28 cellular contexts compared by ENCODE assay signal in the genomic region with DNA sequence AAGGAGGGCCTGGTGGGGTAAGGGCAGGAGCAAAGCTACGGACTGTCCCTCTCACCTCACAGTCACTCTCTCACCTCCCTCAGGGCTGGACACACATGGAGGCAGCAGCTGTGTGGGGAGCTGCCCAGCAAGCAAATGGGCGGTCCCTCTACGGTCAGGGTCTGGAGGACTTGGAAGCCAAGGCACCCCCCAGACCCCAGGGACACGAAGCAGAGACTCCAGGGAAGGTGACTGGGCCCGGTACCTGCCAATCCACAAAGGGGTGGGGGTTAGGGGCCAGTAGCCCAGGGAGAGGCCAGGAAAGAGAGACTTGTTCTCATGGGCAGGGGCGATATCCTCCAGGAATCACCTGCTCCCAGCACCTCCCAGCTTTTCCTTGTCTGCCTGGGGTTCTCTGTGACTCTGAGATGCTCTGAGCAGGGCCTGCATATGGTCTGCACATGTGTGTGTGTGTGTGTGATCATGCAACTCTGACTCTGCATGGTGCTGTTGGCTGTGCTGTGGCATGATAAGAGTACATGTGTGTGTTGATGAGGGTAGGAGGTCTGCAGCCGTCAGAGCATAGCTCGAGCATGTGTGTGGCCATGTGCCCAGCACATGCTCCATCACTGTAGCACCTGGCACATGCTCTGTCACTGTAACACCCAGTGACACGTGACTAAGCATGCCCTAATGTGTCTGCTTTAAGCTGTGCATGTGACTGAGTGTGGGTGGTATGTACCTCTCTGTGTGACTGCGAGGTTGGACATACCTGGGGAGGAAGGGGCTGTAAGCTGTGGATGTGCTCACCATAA. TPM values are rescaled to one million over a fixed set of nuclear protein-coding genes. Genes with fewer than 3 reads are reported as not detected.
DNase-seq lines count a peak whose midpoint lies in the region; ATAC-seq and TF ChIP-seq lines count a peak whose summit lies in the region.
"Had no signal": no experiment of that assay in that cellular context is flagged by ENCODE, and none has a peak within 500 bp of the region (broad histone marks: within the 10 kb centered on the region; RNA-seq: fewer than 3 reads in every experiment).

No MANE protein-coding gene starts in this region.

- H3K79me2 ChIP-seq in neural cell (replicated peaks; ENCODE audit: insufficient read depth, low read length) = no peaks in the 10 kb centered on the region

- no peak overlapping the region for H3K4me2 ChIP-seq in neural cell (ENCODE audit: low read length)

- H3K27me3 ChIP-seq in neural cell (ENCODE audit: insufficient read depth, low read depth, low read length) (no peaks in the 10 kb centered on the region), aorta (ENCODE audit: control insufficient read depth in 1 of 2, insufficient read depth in 2 of 2, low read length in 1 of 2) (no peaks in the 10 kb centered on the region)
- H3K27me3 ChIP-seq: BE2C, uterus had no signal

- H4K20me1 ChIP-seq in neural cell (ENCODE audit: insufficient read depth) = no peaks in the 10 kb centered on the region

- TF ChIP-seq RAD21 in neural cell (conservative IDR thresholded peaks at IDR 0.05) = no peak

- intact Hi-C loops in Right ventricle myocardium inferior (cut with DNase I) (loop anchor here (2.0 kb wide), 1 partner anchor 19 kb away; no protein-coding TSS in a partner anchor), cardiac septum (cut with DNase I) (loop anchor here (1.0 kb wide), 1 partner anchor 33 kb away; no protein-coding TSS in a partner anchor), Right ventricle myocardium superior (cut with DNase I) (no loop called here), aorta (cut with DNase I) (no loop called here)

- no peak for TF ChIP-seq CTCF in neural cell (IDR thresholded peaks at IDR 0.05; ENCODE audit: poor library complexity, severe bottlenecking)

- no peak overlapping the region for H3K9ac ChIP-seq in neural cell (ENCODE audit: low read length)

- WGBS in aorta, 2 donors = 84 to 86% methylated on average over 10 of the region's 10 CpGs

- H3K9me3 ChIP-seq in neural cell (ENCODE audit: low read length) = no peaks in the 10 kb centered on the region
- H3K9me3 ChIP-seq in aorta (ENCODE audit: control insufficient read depth, low read length) = no peaks in the 10 kb centered on the region
- H3K9me3 ChIP-seq: BE2C, uterus had no signal

- H3K4me1 ChIP-seq in aorta (ENCODE audit: control insufficient read depth in 1 of 2, insufficient read depth in 2 of 2, low read length in 2 of 2) = peaks cover 0 to 3% of the 10 kb centered on the region in 2 donors
- H3K4me1 ChIP-seq: uterus had no signal

- DNase-seq in Right ventricle myocardium inferior (ENCODE audit: missing footprints) (peak; percentile 37), cardiac septum (ENCODE audit: low spot score) (no peak), Right ventricle myocardium superior (peak; percentile 46), aorta (peak; percentile 36 to 64), germinal center (ENCODE audit: low spot score) (no peak), iPS-NIHi7 (ENCODE audit: extremely low spot score) (no peak)
- DNase-seq: 8988T; activated CD4-positive, CD25-positive, alpha-beta regulatory T cell; activated CD8-positive, alpha-beta T cell treated with anti-CD3 and anti-CD28 coated beads, Interleukin-2, amount 10 ng/mL, durations not matched to agents 7 days and 5 days; activated naive CD4-positive, alpha-beta T cell treated with anti-CD3 and anti-CD28 coated beads, Interleukin-2, amount 50 U/mL, for 16 hours; activated T-cell treated with anti-CD3 and anti-CD28 coated beads, Interleukin-2, amount 50 U/mL, for 72 hours; BE2C; DND-41; Kasumi-1; kidney glomerular epithelial cell; NCI-H1092 treated with DMSO at 0.1 percent for 48 hours; NCI-H2081; nephron progenitor cell; stimulated activated CD4-positive, alpha-beta T cell treated with anti-CD3 and anti-CD28 coated beads, Interleukin-12 subunit alpha, Interleukin-12 subunit beta, amount 100 ng/mL, for 4 hours; T-helper 9 cell; uterus had no signal

- no peak overlapping the region for H2AFZ ChIP-seq in neural cell (ENCODE audit: low read depth, low read length)

- H3K9me2 ChIP-seq in neural cell (ENCODE audit: insufficient read depth, low read length) = no peaks in the 10 kb centered on the region

- ATAC-seq in Right ventricle myocardium inferior (no peak), Right ventricle myocardium superior (ENCODE audit: poor library complexity) (no peak), aorta (ENCODE audit: low FRiP score) (no peak), GM21619 (IDR thresholded peaks at IDR 0.05; ENCODE audit: unreplicated experiment) (no peak)
- ATAC-seq: activated CD8-positive, alpha-beta T cell treated with anti-CD3 and anti-CD28 coated beads, Interleukin-2, amount 10 ng/mL, durations not matched to agents 7 days and 5 days; activated T-cell treated with anti-CD3 and anti-CD28 coated beads, Interleukin-2, amount 50 U/mL, for 72 hours; SK-N-SH treated with all-trans-retinoic acid at 6 μM for 48 hours had no signal

- no peak for TF ChIP-seq EP300 in neural cell (conservative IDR thresholded peaks at IDR 0.05; ENCODE audit: poor library complexity, severe bottlenecking)

- H3F3A ChIP-seq in neural cell (ENCODE audit: insufficient read depth, low read length, poor library complexity, severe bottlenecking) = no peaks in the 10 kb centered on the region

- H3K4me3 ChIP-seq in neural cell (ENCODE audit: low read length) (no peak overlapping the region), aorta (ENCODE audit: low read length in 2 of 2) (no peak overlapping the region)
- H3K4me3 ChIP-seq: uterus had no signal

- no peaks in the 10 kb centered on the region for H3K36me3 ChIP-seq in neural cell (ENCODE audit: insufficient read depth, low read length)
- H3K36me3 ChIP-seq in aorta (ENCODE audit: control insufficient read depth in 1 of 2, insufficient read depth in 2 of 2, low read length in 1 of 2) = no peaks in the 10 kb centered on the region
- H3K36me3 ChIP-seq: BE2C, uterus had no signal

- H3K27ac ChIP-seq in neural cell (ENCODE audit: low read length) (no peak overlapping the region), aorta (ENCODE audit: low read depth in 1 of 2, low read length in 2 of 2) (no peak overlapping the region)
- H3K27ac ChIP-seq: uterus had no signal

TF ChIP-seq in neural cell, 6 proteins besides CTCF, POLR2A, EP300 and RAD21:
- TF ChIP-seq POLR2AphosphoS5 (IDR thresholded peaks at IDR 0.05) (no peak), MXI1 (conservative IDR thresholded peaks at IDR 0.05; ENCODE audit: poor library complexity, severe bottlenecking) (peak; percentile 25)

RNA-seq across cellular contexts. Expression of a gene that starts 4.5 kb away (rescaled TPM):
- total RNA-seq in Right ventricle myocardium inferior (1,478 TPM), cardiac septum (1,178 TPM), Right ventricle myocardium superior (1,375 TPM), aorta (100 to 1,000 TPM in 1 of 2 donors, 10 to 100 TPM in 1; 67.9 to 132 TPM)
- polyA plus RNA-seq in neural cell (0.12 TPM in 1 of 2 replicates, not detected in the other), aorta (10 to 100 TPM; 11.0 to 32.6 TPM)
- polyA minus RNA-seq in neural cell = not detected in 2 replicates
- total RNA-seq: pulmonary artery endothelial cell had no signal

RNA-seq across cellular contexts. Expression of a gene that starts 9.4 kb away (rescaled TPM):
- total RNA-seq in Right ventricle myocardium inferior = 0.41 TPM
- not detected for total RNA-seq in cardiac septum
- 0.40 TPM for total RNA-seq in Right ventricle myocardium superior
- polyA plus RNA-seq in neural cell = not detected in 2 replicates
- polyA minus RNA-seq in neural cell = not detected in 2 replicates
- under 1 TPM in 1 of 2 donors, not detected in 1; 0.36 TPM for total RNA-seq in aorta
- not detected for polyA plus RNA-seq in aorta
- total RNA-seq: activated CD8-positive, alpha-beta T cell treated with anti-CD3 and anti-CD28 coated beads, Interleukin-2, amount 10 ng/mL, durations not matched to agents 7 days and 5 days; activated T-cell treated with anti-CD3 and anti-CD28 coated beads, Interleukin-2, amount 50 U/mL, for 72 hours; H9; mesothelial cell of epicardium; NCI-H460; pulmonary artery endothelial cell; uterus had no signal

Comparison
In these comparisons a context has a peak if more than half of its experiments do, and no peak if none do; other contexts are left out.
1. DNase-seq: peak in Right ventricle myocardium inferior (single experiment), Right ventricle myocardium superior (single experiment) and aorta (2 of 2); none in cardiac septum (single experiment), germinal center (single experiment) and iPS-NIHi7 (single experiment).
2. intact Hi-C loops: an anchor here in Right ventricle myocardium inferior (2.0 kb wide) and cardiac septum (1.0 kb wide); none called in Right ventricle myocardium superior and aorta.